30 cellular contexts compared by ENCODE assay signal in the genomic region with DNA sequence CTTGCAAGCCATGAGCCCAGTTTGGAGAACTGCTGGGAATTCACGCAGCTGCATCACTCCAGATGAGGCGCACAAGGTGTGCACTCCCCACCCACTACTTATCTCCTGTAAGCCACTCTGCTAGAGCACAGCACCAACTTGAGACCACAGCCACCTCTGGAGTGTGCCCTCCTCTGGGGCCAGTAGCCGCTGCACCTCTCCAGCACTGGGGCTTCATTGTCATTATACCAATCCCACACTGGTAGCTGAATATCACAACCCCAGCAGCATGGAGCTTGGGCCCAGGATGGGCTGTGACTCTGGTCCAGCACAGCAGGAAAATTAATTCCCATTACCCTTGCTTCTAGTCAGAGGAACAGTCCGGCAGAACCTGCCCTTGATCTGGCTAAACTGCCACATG.
"Had no signal": no experiment of that assay in that cellular context is flagged by ENCODE, and none has a peak within 500 bp of the region (broad histone marks: within the 10 kb centered on the region; RNA-seq: fewer than 3 reads in every experiment).

No MANE protein-coding gene starts in this region.

- H3K4me1 Mint-ChIP-seq: naive B cell; nephron progenitor cell; neural crest cell; stimulated activated memory B cell treated with anti-CD40 and anti-IgM and Interleukin-4, amounts not matched to agents 10 μg/mL and 1 μg/mL and 100 μg/mL, for 72 hours; stimulated activated naive CD8-positive, alpha-beta T cell treated with anti-CD3 and anti-CD28 coated beads, Interleukin-15, amount 100 ng/mL, for 72 hours had no signal

- DNase-seq: naive B cell; naive thymus-derived CD8-positive, alpha-beta T cell; nephron progenitor cell; occipital lobe; ovary; posterior cingulate gyrus; psoas muscle; right cardiac atrium; right lobe of liver; sigmoid colon; small intestine; stimulated activated CD4-positive, alpha-beta T cell treated with anti-CD3 and anti-CD28 coated beads, Interleukin-15, amount 100 ng/mL, for 24 hours; stimulated activated CD4-positive, alpha-beta T cell treated with anti-CD3 and anti-CD28 coated beads, Interleukin-2, amount 100 ng/mL, for 24 hours; stimulated activated CD4-positive, alpha-beta T cell treated with anti-CD3 and anti-CD28 coated beads, Interleukin-2, amount 100 ng/mL, for 48 hours; stimulated activated CD4-positive, alpha-beta T cell treated with anti-CD3 and anti-CD28 coated beads, Interleukin-4, amount 100 ng/mL, for 24 hours; stimulated activated naive CD4-positive, alpha-beta T cell; stimulated activated naive CD8-positive, alpha-beta T cell treated with anti-CD3 and anti-CD28 coated beads, Interleukin-15, amount 100 ng/mL, for 72 hours; stimulated activated naive CD8-positive, alpha-beta T cell treated with anti-CD3 and anti-CD28 coated beads, Interleukin-15, Interleukin-2, amounts not matched to agents 100 U/mL and 50 U/mL, for 24 hours; substantia nigra; testis; tibial artery; transverse colon; uterus had no signal

- H3K9me3 ChIP-seq: ovary, right lobe of liver, testis, transverse colon, uterus had no signal

- FAIRE-seq: small intestine had no signal

- H3K79me2 ChIP-seq: parathyroid adenoma had no signal

- H3K27ac ChIP-seq: ovary, parathyroid adenoma, psoas muscle, right lobe of liver, sigmoid colon, suprapubic skin, testis, tibial artery, transverse colon, uterus had no signal

- H3K36me3 Mint-ChIP-seq: type B pancreatic cell had no signal

- H2AFZ ChIP-seq: parathyroid adenoma had no signal

- H3K9me3 Mint-ChIP-seq: type B pancreatic cell had no signal

- H3K4me3 Mint-ChIP-seq: naive B cell; naive thymus-derived CD8-positive, alpha-beta T cell; natural killer cell treated with Interleukin-12 subunit alpha and Interleukin-12 subunit beta and Interleukin-15 and Interleukin-18, amount 100 ng/mL, for 72 hours; nephron progenitor cell; neural crest cell; stimulated activated memory B cell treated with anti-CD40 and anti-IgM and Interleukin-4, amounts not matched to agents 10 μg/mL and 1 μg/mL and 100 μg/mL, for 72 hours; stimulated activated naive CD8-positive, alpha-beta T cell treated with anti-CD3 and anti-CD28 coated beads, Interleukin-15, amount 100 ng/mL, for 72 hours; type B pancreatic cell had no signal

- ATAC-seq: naive thymus-derived CD8-positive, alpha-beta T cell; natural killer cell treated with Interleukin-12 subunit alpha and Interleukin-12 subunit beta and Interleukin-15 and Interleukin-18, amount 100 ng/mL, for 72 hours; psoas muscle; right cardiac atrium; right lobe of liver; stimulated activated memory B cell treated with anti-CD40 and anti-IgM and Interleukin-4, amounts not matched to agents 10 μg/mL and 1 μg/mL and 100 μg/mL, for 72 hours; stimulated activated naive CD8-positive, alpha-beta T cell treated with anti-CD3 and anti-CD28 coated beads, Interleukin-15, amount 100 ng/mL, for 72 hours; stimulated activated naive CD8-positive, alpha-beta T cell treated with anti-CD3 and anti-CD28 coated beads, Interleukin-15, Interleukin-2, amounts not matched to agents 100 U/mL and 50 U/mL, for 24 hours had no signal

- H3K27ac Mint-ChIP-seq: naive B cell; naive thymus-derived CD8-positive, alpha-beta T cell; natural killer cell treated with Interleukin-12 subunit alpha and Interleukin-12 subunit beta and Interleukin-15 and Interleukin-18, amount 100 ng/mL, for 72 hours; nephron progenitor cell; progenitor cell of endocrine pancreas; stimulated activated memory B cell treated with anti-CD40 and anti-IgM and Interleukin-4, amounts not matched to agents 10 μg/mL and 1 μg/mL and 100 μg/mL, for 72 hours; stimulated activated naive CD8-positive, alpha-beta T cell treated with anti-CD3 and anti-CD28 coated beads, Interleukin-15, amount 100 ng/mL, for 72 hours; type B pancreatic cell had no signal

- H3K9ac ChIP-seq: parathyroid adenoma had no signal

- H3K4me3 ChIP-seq: ovary, psoas muscle, right lobe of liver, sigmoid colon, suprapubic skin, testis, tibial artery, transverse colon, uterus had no signal

- H3K4me1 ChIP-seq: parathyroid adenoma, psoas muscle, right lobe of liver, sigmoid colon, suprapubic skin, testis, tibial artery, transverse colon, uterus had no signal

- H3K36me3 ChIP-seq: ovary, right lobe of liver, sigmoid colon, suprapubic skin, tibial artery, transverse colon, uterus had no signal

- H3K27me3 ChIP-seq: ovary, right lobe of liver, sigmoid colon, testis, tibial artery, transverse colon, uterus had no signal
